ENCODE assay signal across 13 cellular contexts in genomic region chr10:62069452-62070191, GRCh38.
A peak's percentile ranks its signal among the peaks of the same experiment; 100 is the strongest.
DNase-seq lines count a peak whose midpoint lies in the region; ATAC-seq and TF ChIP-seq lines count a peak whose summit lies in the region.
"Had no signal": no experiment of that assay in that cellular context is flagged by ENCODE, and none has a peak within 500 bp of the region (broad histone marks: within the 10 kb centered on the region; RNA-seq: fewer than 3 reads in every experiment).

No MANE protein-coding gene starts in this region.

- H3K36me3 ChIP-seq in Caco-2 (ENCODE audit: control insufficient read depth, insufficient read depth, low read length) (peaks cover 25% of the 10 kb centered on the region), MM.1S (replicated peaks; ENCODE audit: insufficient read depth, low read length) (peaks cover 25% of the 10 kb centered on the region)
- H3K36me3 ChIP-seq: ovary had no signal

- no peak overlapping the region for H3K4me3 Mint-ChIP-seq in Caco-2 (ENCODE audit: unreplicated experiment)
- H3K4me3 Mint-ChIP-seq in WTC11: no peak overlapping the region
- no peak overlapping the region for H3K4me3 Mint-ChIP-seq in stimulated activated memory B cell treated with anti-CD40 and anti-IgM and Interleukin-4, amounts not matched to agents 10 μg/mL and 1 μg/mL and 100 μg/mL, for 72 hours

- H3K9ac ChIP-seq in MM.1S (ENCODE audit: low read length): no peak overlapping the region

- intact Hi-C loops in Caco-2 (cut with micrococcal nuclease; ENCODE audit: unreplicated experiment) (no loop called here), left ventricle myocardium superior (cut with micrococcal nuclease) (no loop called here)

- H3K4me3 ChIP-seq in Caco-2 (ENCODE audit: low read depth, low read length): no peak overlapping the region
- no peak overlapping the region for H3K4me3 ChIP-seq in MM.1S (ENCODE audit: low read length)
- H3K4me3 ChIP-seq: ovary had no signal

- no peak overlapping the region for H2AFZ ChIP-seq in MM.1S (ENCODE audit: low read length)

- no TSS peak for BruUV-seq in Caco-2 (replicated peaks; lab: Mats Ljungman, UMichigan)

- H3K27me3 ChIP-seq in Caco-2 (replicated peaks; ENCODE audit: control insufficient read depth, insufficient read depth, low read length) (no peaks in the 10 kb centered on the region), MM.1S (replicated peaks; ENCODE audit: insufficient read depth, low read length) (no peaks in the 10 kb centered on the region)
- H3K27me3 ChIP-seq: ovary had no signal

- H3K36me3 Mint-ChIP-seq in Caco-2 (ENCODE audit: insufficient read depth, unreplicated experiment) (peaks cover 100% of the 10 kb centered on the region), WTC11 (no peaks in the 10 kb centered on the region)
- H3K36me3 Mint-ChIP-seq in stimulated activated memory B cell treated with anti-CD40 and anti-IgM and Interleukin-4, amounts not matched to agents 10 μg/mL and 1 μg/mL and 100 μg/mL, for 72 hours: peaks cover 76% of the 10 kb centered on the region

- H3K4me1 ChIP-seq in Caco-2 (no peaks in the 10 kb centered on the region), MM.1S (ENCODE audit: low read length) (no peaks in the 10 kb centered on the region)

- DNase-seq in Caco-2 (no peak), WTC11 (ENCODE audit: low spot score) (no peak), left ventricle myocardium superior (no peak), GM19238 (ENCODE audit: insufficient read length, low spot score) (no peak), H4 (ENCODE audit: low spot score) (no peak), MM.1S (no peak)
- DNase-seq: activated CD4-positive, alpha-beta T cell treated with anti-CD3 and anti-CD28 coated beads, Interleukin-2, amount 50 U/mL, for 4 hours; amygdala; effector memory CD4-positive, alpha-beta T cell; left colon; NCI-H2107; ovary had no signal

- no peak overlapping the region for H3K4me2 ChIP-seq in MM.1S (ENCODE audit: low read depth, low read length)

- POLR2A ChIA-PET in Caco-2 (lab: Charles Lee): no interaction called here
- POLR2A ChIA-PET in WTC11 (lab: Charles Lee): no interaction called here

- no peak for TF ChIP-seq CTCF in Caco-2 (IDR thresholded peaks at IDR 0.05; ENCODE audit: insufficient read depth in 1 of 2, low read depth in 1 of 2, low read length in 1 of 2, severe bottlenecking in 1 of 2, unreplicated experiment in 1 of 2)
- no peak for TF ChIP-seq CTCF in WTC11 (IDR thresholded peaks at IDR 0.05)
- no peak for TF ChIP-seq CTCF in MM.1S (IDR thresholded peaks at IDR 0.05; ENCODE audit: low read length)

- ATAC-seq in WTC11: no peak
- ATAC-seq in left ventricle myocardium superior: peak; percentile 81
- no peak for ATAC-seq in stimulated activated memory B cell treated with anti-CD40 and anti-IgM and Interleukin-4, amounts not matched to agents 10 μg/mL and 1 μg/mL and 100 μg/mL, for 72 hours
- ATAC-seq: left colon had no signal

- H3K4me1 Mint-ChIP-seq in Caco-2 (ENCODE audit: low read depth, unreplicated experiment) (peaks cover 33% of the 10 kb centered on the region), WTC11 (peaks cover 22% of the 10 kb centered on the region)
- H3K4me1 Mint-ChIP-seq in stimulated activated memory B cell treated with anti-CD40 and anti-IgM and Interleukin-4, amounts not matched to agents 10 μg/mL and 1 μg/mL and 100 μg/mL, for 72 hours: peaks cover 30% of the 10 kb centered on the region

- no peak overlapping the region for H3K27ac ChIP-seq in MM.1S (ENCODE audit: low read length)
- H3K27ac ChIP-seq: ovary had no signal

- H3K9me3 Mint-ChIP-seq in Caco-2 (ENCODE audit: unreplicated experiment) (no peaks in the 10 kb centered on the region), WTC11 (no peaks in the 10 kb centered on the region)
- no peaks in the 10 kb centered on the region for H3K9me3 Mint-ChIP-seq in stimulated activated memory B cell treated with anti-CD40 and anti-IgM and Interleukin-4, amounts not matched to agents 10 μg/mL and 1 μg/mL and 100 μg/mL, for 72 hours

- no peaks in the 10 kb centered on the region for H4K20me1 ChIP-seq in MM.1S (ENCODE audit: insufficient read depth, low read length)

- H3K27me3 Mint-ChIP-seq in Caco-2 (ENCODE audit: insufficient read depth, unreplicated experiment): no peaks in the 10 kb centered on the region
- H3K27me3 Mint-ChIP-seq in WTC11 (ENCODE audit: low read depth): no peaks in the 10 kb centered on the region
- no peaks in the 10 kb centered on the region for H3K27me3 Mint-ChIP-seq in stimulated activated memory B cell treated with anti-CD40 and anti-IgM and Interleukin-4, amounts not matched to agents 10 μg/mL and 1 μg/mL and 100 μg/mL, for 72 hours

- H3K9me2 ChIP-seq in MM.1S (replicated peaks; ENCODE audit: insufficient read depth, low read length): no peaks in the 10 kb centered on the region

- H3K27ac Mint-ChIP-seq in Caco-2 (ENCODE audit: unreplicated experiment): peak overlapping the region; percentile 29
- H3K27ac Mint-ChIP-seq in WTC11: no peak overlapping the region
- H3K27ac Mint-ChIP-seq in stimulated activated memory B cell treated with anti-CD40 and anti-IgM and Interleukin-4, amounts not matched to agents 10 μg/mL and 1 μg/mL and 100 μg/mL, for 72 hours: peak overlapping the region; percentile 24

- CTCF ChIA-PET in Caco-2 (lab: Charles Lee): interaction anchor here (1.1 kb wide), 1 partner anchor 31 kb away, joined by 4 read pairs; no protein-coding TSS in a partner anchor
- CTCF ChIA-PET in WTC11 (lab: Charles Lee): interaction anchor here (0.7 kb wide), 1 partner anchor 42 kb away, joined by 3 read pairs; no protein-coding TSS in a partner anchor

- no peaks in the 10 kb centered on the region; the same call in 1 of the 2 replicates for H3F3A ChIP-seq in MM.1S (ENCODE audit: insufficient read depth, low read length)

- H3K9me3 ChIP-seq in Caco-2: no peaks in the 10 kb centered on the region
- no peaks in the 10 kb centered on the region for H3K9me3 ChIP-seq in MM.1S (replicated peaks; ENCODE audit: insufficient read depth, low read length)
- H3K9me3 ChIP-seq: ovary had no signal

- peaks cover 91% of the 10 kb centered on the region for H3K79me2 ChIP-seq in MM.1S (ENCODE audit: low read length)

TF ChIP-seq in WTC11, 78 proteins besides CTCF, POLR2A, EP300 and RAD21:
- TF ChIP-seq USF2 (CRISPR knock-in tag; IDR thresholded peaks at IDR 0.05) (peak; percentile 47), GRHL2 (CRISPR knock-in tag; IDR thresholded peaks at IDR 0.05; ENCODE audit: insufficient replicate concordance, severe bottlenecking) (no peak)
